In genomic region chr7:6482743-6483119, GRCh38 we compare ENCODE assay signal across 9 cellular contexts. TPM values are rescaled to one million over a fixed set of nuclear protein-coding genes. Genes with fewer than 3 reads are reported as not detected.
DNase-seq lines count a peak whose midpoint lies in the region; ATAC-seq, FAIRE-seq and TF ChIP-seq lines count a peak whose summit lies in the region.
"Had no signal": no experiment of that assay in that cellular context is flagged by ENCODE, and none has a peak within 500 bp of the region (broad histone marks: within the 10 kb centered on the region; RNA-seq: fewer than 3 reads in every experiment).

No MANE protein-coding gene starts in this region.

- H3K36me3 ChIP-seq in BLaER1 (peaks cover 30% of the 10 kb centered on the region; the same call in 1 of the 2 replicates), KOPT-K1 (ENCODE audit: insufficient read depth, low read length) (peaks cover 42% of the 10 kb centered on the region)

- peak overlapping the region; percentile 88 for H3K4me2 ChIP-seq in BLaER1

- no peaks in the 10 kb centered on the region for H3K36me3 Mint-ChIP-seq in natural killer cell

- H3K27ac ChIP-seq in BLaER1: peak overlapping the region; percentile 97
- peak overlapping the region; percentile 71 for H3K27ac ChIP-seq in KOPT-K1 (ENCODE audit: low read depth, low read length, poor library complexity, severe bottlenecking)

- intact Hi-C loops in natural killer cell (cut with micrococcal nuclease): no loop called here

- H3K9me3 ChIP-seq in BLaER1: no peaks in the 10 kb centered on the region
- no peaks in the 10 kb centered on the region for H3K9me3 ChIP-seq in KOPT-K1 (ENCODE audit: insufficient read depth, low read length, poor library complexity, severe bottlenecking)

- peak overlapping the region; percentile 96 for H3K9ac ChIP-seq in BLaER1

- H3K9me3 Mint-ChIP-seq in natural killer cell: no peaks in the 10 kb centered on the region

- TF ChIP-seq CTCF in natural killer cell (IDR thresholded peaks at IDR 0.05): no peak

- H3K4me1 Mint-ChIP-seq in natural killer cell: peaks cover 50 to 57% of the 10 kb centered on the region in 2 donors

- peaks cover 62% of the 10 kb centered on the region for H4K20me1 ChIP-seq in BLaER1

- FAIRE-seq in frontal cortex (lab: Jason Lieb, UNC): no peak
- FAIRE-seq: GM18507 had no signal

- peak overlapping the region; percentile 100 for H3K4me3 ChIP-seq in BLaER1

- peak; percentile 14 for DNase-seq in dermis blood vessel endothelial cell
- no peak for DNase-seq in natural killer cell
- no peak for DNase-seq in frontal cortex (ENCODE audit: low spot score in 2 of 2)
- no peak for DNase-seq in NCI-H446 treated with DMSO at 0.1 percent for 48 hours (lab: John Stamatoyannopoulos, UW)
- no peak for DNase-seq in EL

- peak overlapping the region; percentile 96 for H3K4me3 Mint-ChIP-seq in natural killer cell

- peak overlapping the region; percentile 87 to 88 for H3K27ac Mint-ChIP-seq in natural killer cell

- H3K27me3 Mint-ChIP-seq in natural killer cell (ENCODE audit: low read depth in 2 of 2): no peaks in the 10 kb centered on the region

- H3K4me1 ChIP-seq in BLaER1: peaks cover 63% of the 10 kb centered on the region

- H3K27me3 ChIP-seq in BLaER1: no peaks in the 10 kb centered on the region

- ATAC-seq in natural killer cell (no peak), HG02852 (IDR thresholded peaks at IDR 0.05; ENCODE audit: unreplicated experiment) (no peak)

RNA-seq across cellular contexts. Expression of gene KDELR2, which starts 1.2 kb away (rescaled TPM):
- total RNA-seq in dermis blood vessel endothelial cell (121 and 133 TPM in 2 replicates), natural killer cell (10 to 100 TPM; 56.2 to 60.2 (median 58.5) TPM), frontal cortex (77.9 TPM)

RNA-seq across cellular contexts. Expression of gene DAGLB, which starts 35.0 kb away (rescaled TPM):
- total RNA-seq in dermis blood vessel endothelial cell (20.2 and 22.6 TPM in 2 replicates), natural killer cell (10 to 100 TPM; 20.3 to 25.6 (median 25.2) TPM), frontal cortex (25.7 TPM)
